In the genomic region with DNA sequence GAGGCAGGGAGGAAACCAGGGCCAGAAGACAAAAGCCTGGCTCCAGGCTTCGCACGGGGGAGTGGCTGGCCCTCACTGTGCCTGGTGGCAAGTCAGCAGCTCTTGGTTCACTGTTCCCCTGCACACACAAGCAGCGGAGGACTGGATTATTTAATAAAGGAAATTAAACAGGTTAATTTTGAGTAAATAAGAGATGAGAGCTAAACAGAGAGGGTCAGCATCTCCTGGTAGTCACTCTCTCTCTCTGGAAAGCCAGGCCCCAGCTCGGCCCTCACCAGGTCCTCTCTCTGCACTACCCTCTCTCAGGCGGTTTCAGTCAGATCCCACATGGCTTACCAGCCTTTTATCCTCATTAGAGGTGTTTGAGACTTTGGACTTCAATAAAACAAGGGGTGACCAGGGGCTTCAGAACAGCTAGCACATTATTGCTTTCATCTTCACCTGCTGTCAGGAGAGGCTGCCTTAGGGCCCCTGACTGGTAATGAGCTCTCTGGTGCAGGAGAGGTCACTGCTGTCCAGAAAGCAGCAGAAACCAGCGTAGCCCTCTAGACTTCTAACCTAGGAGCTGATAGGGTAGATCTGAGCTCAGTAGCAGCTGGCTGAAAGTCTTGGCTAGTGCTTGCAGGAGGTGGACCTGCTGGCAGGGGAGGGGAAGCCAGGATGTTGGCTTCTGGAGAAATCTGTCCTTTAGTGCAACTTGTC, we compare ENCODE assay signal across 1 cellular context.
TF ChIP-seq lines count a peak whose summit lies in the region.

No MANE protein-coding gene starts in this region.

TF ChIP-seq in WTC11, 78 proteins besides CTCF, POLR2A, EP300 and RAD21 (continued from another document):
- TF ChIP-seq, protein P1, sequence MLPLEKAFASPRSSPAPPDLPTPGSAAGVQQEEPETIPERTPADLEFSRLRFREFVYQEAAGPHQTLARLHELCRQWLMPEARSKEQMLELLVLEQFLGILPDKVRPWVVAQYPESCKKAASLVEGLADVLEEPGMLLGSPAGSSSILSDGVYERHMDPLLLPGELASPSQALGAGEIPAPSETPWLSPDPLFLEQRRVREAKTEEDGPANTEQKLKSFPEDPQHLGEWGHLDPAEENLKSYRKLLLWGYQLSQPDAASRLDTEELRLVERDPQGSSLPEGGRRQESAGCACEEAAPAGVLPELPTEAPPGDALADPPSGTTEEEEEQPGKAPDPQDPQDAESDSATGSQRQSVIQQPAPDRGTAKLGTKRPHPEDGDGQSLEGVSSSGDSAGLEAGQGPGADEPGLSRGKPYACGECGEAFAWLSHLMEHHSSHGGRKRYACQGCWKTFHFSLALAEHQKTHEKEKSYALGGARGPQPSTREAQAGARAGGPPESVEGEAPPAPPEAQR (CRISPR knock-in tag; IDR thresholded peaks at IDR 0.05) = no peak
- TF ChIP-seq, protein P2, sequence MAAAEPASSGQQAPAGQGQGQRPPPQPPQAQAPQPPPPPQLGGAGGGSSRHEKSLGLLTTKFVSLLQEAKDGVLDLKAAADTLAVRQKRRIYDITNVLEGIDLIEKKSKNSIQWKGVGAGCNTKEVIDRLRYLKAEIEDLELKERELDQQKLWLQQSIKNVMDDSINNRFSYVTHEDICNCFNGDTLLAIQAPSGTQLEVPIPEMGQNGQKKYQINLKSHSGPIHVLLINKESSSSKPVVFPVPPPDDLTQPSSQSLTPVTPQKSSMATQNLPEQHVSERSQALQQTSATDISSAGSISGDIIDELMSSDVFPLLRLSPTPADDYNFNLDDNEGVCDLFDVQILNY (CRISPR knock-in tag; IDR thresholded peaks at IDR 0.05) = no peak
- no peak for TF ChIP-seq SP1 (CRISPR knock-in tag; conservative IDR thresholded peaks at IDR 0.05)
- TF ChIP-seq RORB (CRISPR knock-in tag; IDR thresholded peaks at IDR 0.05) = no peak
- no peak for TF ChIP-seq FOXK1 (CRISPR knock-in tag; IDR thresholded peaks at IDR 0.05)
- no peak for TF ChIP-seq IRF2 (CRISPR knock-in tag; IDR thresholded peaks at IDR 0.05; ENCODE audit: borderline replicate concordance, low read depth)
- TF ChIP-seq, protein P3, sequence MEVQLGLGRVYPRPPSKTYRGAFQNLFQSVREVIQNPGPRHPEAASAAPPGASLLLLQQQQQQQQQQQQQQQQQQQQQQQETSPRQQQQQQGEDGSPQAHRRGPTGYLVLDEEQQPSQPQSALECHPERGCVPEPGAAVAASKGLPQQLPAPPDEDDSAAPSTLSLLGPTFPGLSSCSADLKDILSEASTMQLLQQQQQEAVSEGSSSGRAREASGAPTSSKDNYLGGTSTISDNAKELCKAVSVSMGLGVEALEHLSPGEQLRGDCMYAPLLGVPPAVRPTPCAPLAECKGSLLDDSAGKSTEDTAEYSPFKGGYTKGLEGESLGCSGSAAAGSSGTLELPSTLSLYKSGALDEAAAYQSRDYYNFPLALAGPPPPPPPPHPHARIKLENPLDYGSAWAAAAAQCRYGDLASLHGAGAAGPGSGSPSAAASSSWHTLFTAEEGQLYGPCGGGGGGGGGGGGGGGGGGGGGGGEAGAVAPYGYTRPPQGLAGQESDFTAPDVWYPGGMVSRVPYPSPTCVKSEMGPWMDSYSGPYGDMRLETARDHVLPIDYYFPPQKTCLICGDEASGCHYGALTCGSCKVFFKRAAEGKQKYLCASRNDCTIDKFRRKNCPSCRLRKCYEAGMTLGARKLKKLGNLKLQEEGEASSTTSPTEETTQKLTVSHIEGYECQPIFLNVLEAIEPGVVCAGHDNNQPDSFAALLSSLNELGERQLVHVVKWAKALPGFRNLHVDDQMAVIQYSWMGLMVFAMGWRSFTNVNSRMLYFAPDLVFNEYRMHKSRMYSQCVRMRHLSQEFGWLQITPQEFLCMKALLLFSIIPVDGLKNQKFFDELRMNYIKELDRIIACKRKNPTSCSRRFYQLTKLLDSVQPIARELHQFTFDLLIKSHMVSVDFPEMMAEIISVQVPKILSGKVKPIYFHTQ (CRISPR knock-in tag; IDR thresholded peaks at IDR 0.05) = no peak
- TF ChIP-seq, protein P4, sequence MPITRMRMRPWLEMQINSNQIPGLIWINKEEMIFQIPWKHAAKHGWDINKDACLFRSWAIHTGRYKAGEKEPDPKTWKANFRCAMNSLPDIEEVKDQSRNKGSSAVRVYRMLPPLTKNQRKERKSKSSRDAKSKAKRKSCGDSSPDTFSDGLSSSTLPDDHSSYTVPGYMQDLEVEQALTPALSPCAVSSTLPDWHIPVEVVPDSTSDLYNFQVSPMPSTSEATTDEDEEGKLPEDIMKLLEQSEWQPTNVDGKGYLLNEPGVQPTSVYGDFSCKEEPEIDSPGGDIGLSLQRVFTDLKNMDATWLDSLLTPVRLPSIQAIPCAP (CRISPR knock-in tag; IDR thresholded peaks at IDR 0.05) = no peak
- TF ChIP-seq, protein P5, sequence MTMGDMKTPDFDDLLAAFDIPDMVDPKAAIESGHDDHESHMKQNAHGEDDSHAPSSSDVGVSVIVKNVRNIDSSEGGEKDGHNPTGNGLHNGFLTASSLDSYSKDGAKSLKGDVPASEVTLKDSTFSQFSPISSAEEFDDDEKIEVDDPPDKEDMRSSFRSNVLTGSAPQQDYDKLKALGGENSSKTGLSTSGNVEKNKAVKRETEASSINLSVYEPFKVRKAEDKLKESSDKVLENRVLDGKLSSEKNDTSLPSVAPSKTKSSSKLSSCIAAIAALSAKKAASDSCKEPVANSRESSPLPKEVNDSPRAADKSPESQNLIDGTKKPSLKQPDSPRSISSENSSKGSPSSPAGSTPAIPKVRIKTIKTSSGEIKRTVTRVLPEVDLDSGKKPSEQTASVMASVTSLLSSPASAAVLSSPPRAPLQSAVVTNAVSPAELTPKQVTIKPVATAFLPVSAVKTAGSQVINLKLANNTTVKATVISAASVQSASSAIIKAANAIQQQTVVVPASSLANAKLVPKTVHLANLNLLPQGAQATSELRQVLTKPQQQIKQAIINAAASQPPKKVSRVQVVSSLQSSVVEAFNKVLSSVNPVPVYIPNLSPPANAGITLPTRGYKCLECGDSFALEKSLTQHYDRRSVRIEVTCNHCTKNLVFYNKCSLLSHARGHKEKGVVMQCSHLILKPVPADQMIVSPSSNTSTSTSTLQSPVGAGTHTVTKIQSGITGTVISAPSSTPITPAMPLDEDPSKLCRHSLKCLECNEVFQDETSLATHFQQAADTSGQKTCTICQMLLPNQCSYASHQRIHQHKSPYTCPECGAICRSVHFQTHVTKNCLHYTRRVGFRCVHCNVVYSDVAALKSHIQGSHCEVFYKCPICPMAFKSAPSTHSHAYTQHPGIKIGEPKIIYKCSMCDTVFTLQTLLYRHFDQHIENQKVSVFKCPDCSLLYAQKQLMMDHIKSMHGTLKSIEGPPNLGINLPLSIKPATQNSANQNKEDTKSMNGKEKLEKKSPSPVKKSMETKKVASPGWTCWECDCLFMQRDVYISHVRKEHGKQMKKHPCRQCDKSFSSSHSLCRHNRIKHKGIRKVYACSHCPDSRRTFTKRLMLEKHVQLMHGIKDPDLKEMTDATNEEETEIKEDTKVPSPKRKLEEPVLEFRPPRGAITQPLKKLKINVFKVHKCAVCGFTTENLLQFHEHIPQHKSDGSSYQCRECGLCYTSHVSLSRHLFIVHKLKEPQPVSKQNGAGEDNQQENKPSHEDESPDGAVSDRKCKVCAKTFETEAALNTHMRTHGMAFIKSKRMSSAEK (CRISPR knock-in tag; IDR thresholded peaks at IDR 0.05; ENCODE audit: borderline replicate concordance) = no peak
- TF ChIP-seq TP53 (CRISPR knock-in tag; IDR thresholded peaks at IDR 0.05) = no peak
- no peak for TF ChIP-seq SOX15 (CRISPR knock-in tag; IDR thresholded peaks at IDR 0.05)
- TF ChIP-seq PRRX2 (CRISPR knock-in tag; IDR thresholded peaks at IDR 0.05) = no peak
- TF ChIP-seq TEAD1 (CRISPR knock-in tag; IDR thresholded peaks at IDR 0.05) = no peak
